Comparison of ENCODE assay signal across 12 cellular contexts in genomic region chr3:30691249-30691880, GRCh38.
A peak's percentile ranks its signal among the peaks of the same experiment; 100 is the strongest.
DNase-seq lines count a peak whose midpoint lies in the region; TF ChIP-seq lines count a peak whose summit lies in the region.
"Had no signal": no experiment of that assay in that cellular context is flagged by ENCODE, and none has a peak within 500 bp of the region (broad histone marks: within the 10 kb centered on the region; RNA-seq: fewer than 3 reads in every experiment).

No MANE protein-coding gene starts in this region.

- H3K9me3 Mint-ChIP-seq in CD4-positive, alpha-beta memory T cell = no peaks in the 10 kb centered on the region
- H3K9me3 Mint-ChIP-seq: activated T-helper 17 cell treated with anti-CD3 and anti-CD28 coated beads, Interleukin-2, amount 50 U/mL, for 72 hours; GM23338 had no signal

- no peak overlapping the region for H3K4me3 ChIP-seq in CD4-positive, alpha-beta memory T cell (ENCODE audit: low read length in 2 of 2)
- H3K4me3 ChIP-seq in skin epidermis = no peak overlapping the region
- H3K4me3 ChIP-seq: GM23338 had no signal

- intact Hi-C loops in CD4-positive, alpha-beta memory T cell (cut with micrococcal nuclease) = loop anchor here (5.0 kb wide), 1 partner anchor 254 kb away; no protein-coding TSS in a partner anchor

- H3K27ac Mint-ChIP-seq in CD4-positive, alpha-beta memory T cell = peak overlapping the region in 6 of 7 donors; percentile 3 to 92 (median 57)
- H3K27ac Mint-ChIP-seq: GM23338 had no signal

- no peak overlapping the region for H3K4me3 Mint-ChIP-seq in CD4-positive, alpha-beta memory T cell
- H3K4me3 Mint-ChIP-seq: activated T-helper 17 cell treated with anti-CD3 and anti-CD28 coated beads, Interleukin-2, amount 50 U/mL, for 72 hours; GM23338 had no signal

- no peaks in the 10 kb centered on the region for H3K9me3 ChIP-seq in CD4-positive, alpha-beta memory T cell (ENCODE audit: control insufficient read depth in 1 of 2, low read length in 2 of 2)

- no peaks in the 10 kb centered on the region for H3K27me3 Mint-ChIP-seq in CD4-positive, alpha-beta memory T cell
- H3K27me3 Mint-ChIP-seq: activated T-helper 17 cell treated with anti-CD3 and anti-CD28 coated beads, Interleukin-2, amount 50 U/mL, for 72 hours had no signal

- peaks cover 69 to 89% of the 10 kb centered on the region in 2 donors for H3K36me3 Mint-ChIP-seq in CD4-positive, alpha-beta memory T cell

- H3K27ac ChIP-seq in CD4-positive, alpha-beta memory T cell (ENCODE audit: low read depth, low read length) = no peak overlapping the region
- H3K27ac ChIP-seq in RWPE1 (peak overlapping the region; percentile 54), skin epidermis (peak overlapping the region in 12 of 21 experiments; percentile 6 to 77 (median 41))

- CTCF ChIA-PET in CD4-positive, alpha-beta memory T cell (lab: Charles Lee; ENCODE audit: partially characterized antibody) = interaction anchor here (0.6 to 6.5 kb wide), 13 partner anchors 24 to 649 kb away, joined by 3 to 74 read pairs (median 6); no protein-coding TSS in a partner anchor
- CTCF ChIA-PET in RWPE1 (lab: Yijun Ruan, JAX) = interaction anchor here (0.6 kb wide), 1 partner anchor 347 kb away, joined by 3 read pairs; no protein-coding TSS in a partner anchor

- H3K27me3 ChIP-seq in CD4-positive, alpha-beta memory T cell (ENCODE audit: insufficient read depth, low read length) = no peaks in the 10 kb centered on the region

- H3K4me1 Mint-ChIP-seq in CD4-positive, alpha-beta memory T cell = peaks cover 45 to 68% (median 57%) of the 10 kb centered on the region in 4 donors

- peaks cover 42% of the 10 kb centered on the region for H3K4me1 ChIP-seq in CD4-positive, alpha-beta memory T cell (ENCODE audit: insufficient read depth, low read length)

- no peak for TF ChIP-seq CTCF in RWPE1 (conservative IDR thresholded peaks at IDR 0.05; ENCODE audit: low read depth)

- DNase-seq in CD4-positive, alpha-beta memory T cell = no peak
- DNase-seq in RWPE1 (ENCODE audit: low spot score) = no peak
- peak; percentile 78 for DNase-seq in left kidney (ENCODE audit: low read depth, low spot score)
- no peak for DNase-seq in activated CD8-positive, alpha-beta memory T cell treated with anti-CD3 and anti-CD28 coated beads for 24 hours
- DNase-seq in NCI-H1694 treated with DMSO at 0.1 percent for 48 hours (lab: John Stamatoyannopoulos, UW) = no peak
- DNase-seq in NCI-H82 (lab: John Stamatoyannopoulos, UW) = no peak
- DNase-seq: DMS153; occipital lobe; stimulated activated naive CD4-positive, alpha-beta T cell had no signal

- POLR2A ChIA-PET in CD4-positive, alpha-beta memory T cell (lab: Charles Lee; ENCODE audit: partially characterized antibody) = interaction anchor here (0.9 to 4.5 kb wide), 4 partner anchors 25 to 85 kb away, joined by 3 to 18 read pairs (median 4); partner anchors contain the start of gene TGFBR2
- POLR2A ChIA-PET in RWPE1 (lab: Yijun Ruan, JAX; ENCODE audit: low non-redundant PET) = no interaction called here

- H3K36me3 ChIP-seq in CD4-positive, alpha-beta memory T cell (ENCODE audit: insufficient read depth, low read length) = peaks cover 71% of the 10 kb centered on the region
